Comparison of ENCODE assay signal across 1 cellular context in the genomic region with DNA sequence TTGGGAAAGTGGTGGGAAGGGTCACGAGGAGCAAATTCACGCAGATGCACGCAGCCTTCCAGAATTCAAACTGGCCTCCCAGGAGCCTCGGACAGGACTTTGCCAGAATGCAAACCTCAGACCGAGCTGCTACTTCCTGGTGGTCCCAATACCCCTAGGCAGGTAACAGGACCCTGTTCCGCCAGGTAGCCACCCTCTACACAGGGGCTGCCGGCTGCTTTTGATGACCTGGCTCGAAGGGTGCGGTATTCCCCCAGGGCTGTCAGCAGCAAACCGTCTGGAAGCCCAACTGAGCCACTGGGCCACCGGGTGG.
TF ChIP-seq lines count a peak whose summit lies in the region.

No MANE protein-coding gene starts in this region.

TF ChIP-seq in HepG2, 621 proteins besides CTCF, POLR2A, EP300 and RAD21:
- no peak for TF ChIP-seq ZNF605 (CRISPR knock-in tag; IDR thresholded peaks at IDR 0.05)
- no peak for TF ChIP-seq TFE3 (CRISPR knock-in tag; IDR thresholded peaks at IDR 0.05)
- TF ChIP-seq NKX3-1 (CRISPR knock-in tag; IDR thresholded peaks at IDR 0.05) = no peak
- TF ChIP-seq EED (CRISPR knock-in tag; IDR thresholded peaks at IDR 0.05) = no peak
- TF ChIP-seq ZNF33B (CRISPR knock-in tag; IDR thresholded peaks at IDR 0.05) = no peak
- no peak for TF ChIP-seq ZNF878 (CRISPR knock-in tag; IDR thresholded peaks at IDR 0.05)
- no peak for TF ChIP-seq ZBTB8A (CRISPR knock-in tag; IDR thresholded peaks at IDR 0.05; ENCODE audit: borderline replicate concordance, low read depth)
- no peak for TF ChIP-seq KAT7 (CRISPR knock-in tag; IDR thresholded peaks at IDR 0.05; ENCODE audit: borderline replicate concordance)
- TF ChIP-seq ZNF20 (CRISPR knock-in tag; IDR thresholded peaks at IDR 0.05) = no peak
- TF ChIP-seq, protein P1, sequence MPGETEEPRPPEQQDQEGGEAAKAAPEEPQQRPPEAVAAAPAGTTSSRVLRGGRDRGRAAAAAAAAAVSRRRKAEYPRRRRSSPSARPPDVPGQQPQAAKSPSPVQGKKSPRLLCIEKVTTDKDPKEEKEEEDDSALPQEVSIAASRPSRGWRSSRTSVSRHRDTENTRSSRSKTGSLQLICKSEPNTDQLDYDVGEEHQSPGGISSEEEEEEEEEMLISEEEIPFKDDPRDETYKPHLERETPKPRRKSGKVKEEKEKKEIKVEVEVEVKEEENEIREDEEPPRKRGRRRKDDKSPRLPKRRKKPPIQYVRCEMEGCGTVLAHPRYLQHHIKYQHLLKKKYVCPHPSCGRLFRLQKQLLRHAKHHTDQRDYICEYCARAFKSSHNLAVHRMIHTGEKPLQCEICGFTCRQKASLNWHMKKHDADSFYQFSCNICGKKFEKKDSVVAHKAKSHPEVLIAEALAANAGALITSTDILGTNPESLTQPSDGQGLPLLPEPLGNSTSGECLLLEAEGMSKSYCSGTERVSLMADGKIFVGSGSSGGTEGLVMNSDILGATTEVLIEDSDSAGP (CRISPR knock-in tag; IDR thresholded peaks at IDR 0.05; ENCODE audit: borderline replicate concordance) = no peak
